Comparison of ENCODE assay signal across 21 cellular contexts in the genomic region with DNA sequence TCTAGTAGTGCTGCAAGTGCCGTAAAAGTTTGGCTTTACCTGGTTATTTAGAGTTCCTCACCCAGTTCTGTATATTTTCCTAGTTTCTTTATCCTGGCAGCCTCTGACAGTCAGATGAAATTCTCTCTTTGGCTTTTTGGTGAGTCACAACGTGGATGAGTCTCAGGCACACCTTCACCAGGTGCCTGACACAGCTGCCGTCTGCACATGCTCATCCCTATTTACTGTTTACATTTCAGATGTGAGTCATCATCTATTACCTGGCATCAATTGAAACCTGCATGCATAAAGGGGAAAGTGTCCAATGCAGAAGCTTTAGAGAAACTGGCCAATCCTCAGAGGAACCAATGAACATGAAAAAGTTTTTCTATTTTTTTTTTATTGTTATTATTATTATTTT. TPM values are rescaled to one million over a fixed set of nuclear protein-coding genes. Genes with fewer than 3 reads are reported as not detected.
DNase-seq lines count a peak whose midpoint lies in the region; FAIRE-seq and TF ChIP-seq lines count a peak whose summit lies in the region.
"Had no signal": no experiment of that assay in that cellular context is flagged by ENCODE, and none has a peak within 500 bp of the region (broad histone marks: within the 10 kb centered on the region; RNA-seq: fewer than 3 reads in every experiment).

No MANE protein-coding gene starts in this region.

- DNase-seq in LNCaP clone FGC (ENCODE audit: low read depth) (peak; percentile 75), NCI-H2171 treated with DMSO at 0.1 percent for 48 hours (lab: John Stamatoyannopoulos, UW) (peak; percentile 71), SW480 (ENCODE audit: low spot score) (peak; percentile 89), small intestine (peak; percentile 49), RPMI8226 (no peak), hippocampal formation (lab: John Stamatoyannopoulos, UW) (no peak), immature natural killer cell (no peak)
- DNase-seq: activated CD4-positive, alpha-beta T cell treated with anti-CD3 and anti-CD28 coated beads, Interleukin-2, amount 50 U/mL, for 48 hours; activated naive CD4-positive, alpha-beta T cell treated with anti-CD3 and anti-CD28 coated beads for 36 hours; activated T-cell treated with anti-CD3 and anti-CD28 coated beads, Interleukin-2, amount 50 U/mL, for 1 hour; AML-193; anterior cingulate cortex; Caco-2; effector memory CD4-positive, alpha-beta T cell; Karpas-422; NCI-H187; psoas muscle; stimulated activated CD4-positive, alpha-beta T cell treated with anti-CD3 and anti-CD28 coated beads, Interleukin-4, amount 100 ng/mL, for 4 hours; SW 1271 had no signal

- H3K27me3 Mint-ChIP-seq in immature natural killer cell (ENCODE audit: low read depth in 3 of 3), result peaks cover 3 to 13% (median 3%) of the 10 kb centered on the region in 3 donors

- 40 to 63% (median 40%) methylated on average over 3 of the region's 3 CpGs for WGBS in small intestine, 3 donors

- no peaks in the 10 kb centered on the region for H3K36me3 ChIP-seq in small intestine (ENCODE audit: control insufficient read depth in 2 of 2, insufficient read depth in 2 of 2, low read length in 2 of 2)

- no peak for FAIRE-seq in small intestine (lab: Jason Lieb, UNC)

- no peak overlapping the region for H3K27ac ChIP-seq in small intestine (ENCODE audit: low read depth in 1 of 2, low read length in 1 of 2)
- H3K27ac ChIP-seq: psoas muscle had no signal

- H3K4me1 ChIP-seq in small intestine (ENCODE audit: control insufficient read depth in 2 of 2, insufficient read depth in 1 of 2, low read depth in 1 of 2, low read length in 1 of 2), result no peaks in the 10 kb centered on the region
- H3K4me1 ChIP-seq: psoas muscle had no signal

- no peaks in the 10 kb centered on the region for H3K27me3 ChIP-seq in small intestine (ENCODE audit: control insufficient read depth in 2 of 2, insufficient read depth in 2 of 2, low read length in 2 of 2)

- H3K9me3 ChIP-seq in small intestine (ENCODE audit: control insufficient read depth, low read depth), result no peaks in the 10 kb centered on the region
- H3K9me3 ChIP-seq: Caco-2, psoas muscle had no signal

- H3K4me3 ChIP-seq in LNCaP clone FGC (ENCODE audit: low read depth, low read length), result no peak overlapping the region
- no peak overlapping the region for H3K4me3 ChIP-seq in small intestine (ENCODE audit: low read depth in 1 of 2, low read length in 2 of 2)
- H3K4me3 ChIP-seq: psoas muscle, skin epidermis had no signal

- H3K9me3 Mint-ChIP-seq in immature natural killer cell, result no peaks in the 10 kb centered on the region
- H3K9me3 Mint-ChIP-seq: activated naive CD4-positive, alpha-beta T cell treated with anti-CD3 and anti-CD28 coated beads for 36 hours had no signal

- no peak overlapping the region for H3K4me3 Mint-ChIP-seq in immature natural killer cell
- H3K4me3 Mint-ChIP-seq: activated naive CD4-positive, alpha-beta T cell treated with anti-CD3 and anti-CD28 coated beads for 36 hours had no signal

- no peak for TF ChIP-seq CTCF in LNCaP clone FGC (IDR thresholded peaks at IDR 0.05; ENCODE audit: control insufficient read depth, extremely low read depth, insufficient read depth)

- no peak overlapping the region for H3K27ac Mint-ChIP-seq in immature natural killer cell
- H3K27ac Mint-ChIP-seq: activated naive CD4-positive, alpha-beta T cell treated with anti-CD3 and anti-CD28 coated beads for 36 hours had no signal

- no peaks in the 10 kb centered on the region for H3K4me1 Mint-ChIP-seq in immature natural killer cell

- no peaks in the 10 kb centered on the region for H3K36me3 Mint-ChIP-seq in immature natural killer cell

RNA-seq across cellular contexts. Expression of a gene that starts 33.3 kb away (rescaled TPM):
- polyA plus RNA-seq in small intestine, result not detected
- not detected for polyA plus RNA-seq in immature natural killer cell
- polyA plus RNA-seq: neural cell had no signal

Comparison
In these comparisons a context has a peak if more than half of its experiments do, and no peak if none do; other contexts are left out.
1. DNase-seq: peak in LNCaP clone FGC (single experiment), NCI-H2171 treated with DMSO at 0.1 percent for 48 hours (single experiment), SW480 (single experiment) and small intestine (single experiment); none in RPMI8226 (single experiment), hippocampal formation (0 of 2) and immature natural killer cell (0 of 3).